Comparison of ENCODE assay signal across 8 cellular contexts in the genomic region with DNA sequence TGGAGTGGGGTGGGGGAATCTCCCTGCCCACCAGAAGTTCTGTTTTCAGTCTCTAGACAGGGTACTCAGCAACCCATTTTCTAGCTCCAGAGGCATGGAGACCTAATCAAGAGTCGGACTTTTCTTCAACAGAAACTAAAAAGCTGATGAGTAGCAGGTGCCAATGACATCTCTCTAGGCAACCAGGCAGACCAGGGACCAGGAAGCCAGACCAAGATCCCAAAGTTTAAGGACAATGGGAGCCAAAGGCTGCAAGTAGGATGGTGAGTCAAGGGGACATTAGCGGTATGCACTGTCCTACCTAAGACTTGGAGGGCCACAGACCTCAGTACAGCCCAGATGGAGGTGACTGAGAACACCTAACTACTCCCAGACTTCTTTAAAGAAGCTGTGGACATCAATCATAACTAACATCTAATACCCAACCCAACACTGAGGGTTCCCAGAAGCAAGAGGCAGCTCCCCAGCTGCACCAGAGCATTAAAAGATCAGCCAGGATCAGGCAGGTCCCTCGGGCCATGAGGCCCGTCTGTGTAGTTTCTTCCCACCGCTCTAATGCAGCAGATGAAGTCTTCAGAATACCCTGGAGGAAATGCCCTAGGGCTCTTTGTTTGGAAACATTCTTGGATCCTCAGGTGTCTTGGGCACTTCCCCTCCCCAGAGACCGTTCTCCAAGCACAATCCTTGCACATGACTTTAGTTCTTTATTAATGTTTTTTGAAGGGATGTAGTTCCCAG. TPM values are rescaled to one million over a fixed set of nuclear protein-coding genes. Genes with fewer than 3 reads are reported as not detected.
A peak's percentile ranks its signal among the peaks of the same experiment; 100 is the strongest.
DNase-seq lines count a peak whose midpoint lies in the region; ATAC-seq, FAIRE-seq and TF ChIP-seq lines count a peak whose summit lies in the region.

No MANE protein-coding gene starts in this region.

- 0 out of 2 replicates have a peak overlapping the region, but pooled peaks have one; percentile 57 for H3K18ac ChIP-seq in H1 (ENCODE audit: extremely low read depth, low read length)

- H3F3A ChIP-seq in neural progenitor cell (ENCODE audit: low read depth): peaks cover 3% of the 10 kb centered on the region

- TF ChIP-seq RAD21 in H1 (IDR thresholded peaks at IDR 0.05 in 1 of 2, conservative IDR thresholded peaks at IDR 0.05 in 1 of 2; ENCODE audit: low read depth in 2 of 2, low read length in 2 of 2): no peak

- peaks cover 9% of the 10 kb centered on the region for H3K23me2 ChIP-seq in H1 (ENCODE audit: low read depth, low read length)

- H4K5ac ChIP-seq in H1 (ENCODE audit: insufficient read length, low read depth, low read length): no peak overlapping the region

- no peak overlapping the region for H2BK20ac ChIP-seq in H1 (ENCODE audit: low read length)

- peaks cover 23% of the 10 kb centered on the region for H3K79me1 ChIP-seq in H1 (ENCODE audit: low read depth, low read length)

- DNase-seq in CD8-positive, alpha-beta T cell: no peak
- DNase-seq in NB4 (ENCODE audit: low read depth) (no peak), H1 (ENCODE audit: low read depth in 1 of 2, low spot score in 2 of 2) (no peak), neural progenitor cell (ENCODE audit: low spot score) (no peak), EL (no peak), activated gamma-delta T cell treated with Interleukin-2 at 50 U/mL for 16 hours (no peak)
- DNase-seq in activated effector memory CD4-positive, alpha-beta T cell treated with Interleukin-2 at 50 U/mL for 16 hours: no peak

- H3K27ac ChIP-seq in CD8-positive, alpha-beta T cell (ENCODE audit: low read depth, low read length): peak overlapping the region; percentile 60
- H3K27ac ChIP-seq in H1 (ENCODE audit: low read depth, low read length): peak overlapping the region; percentile 71; the same call in 1 of the 2 replicates
- no peak overlapping the region for H3K27ac ChIP-seq in neural progenitor cell

- H4K20me1 ChIP-seq in H1 (replicated peaks in 1 of 2; ENCODE audit: control insufficient read depth in 1 of 2, insufficient read depth in 2 of 2, low read length in 2 of 2): peaks cover 3 to 10% of the 10 kb centered on the region in 2 experiments
- peaks cover 41% of the 10 kb centered on the region for H4K20me1 ChIP-seq in neural progenitor cell (ENCODE audit: low read depth)

- H3K9me3 Mint-ChIP-seq in CD8-positive, alpha-beta T cell: no peaks in the 10 kb centered on the region
- H3K9me3 Mint-ChIP-seq in neural progenitor cell: no peaks in the 10 kb centered on the region

- TF ChIP-seq POLR2A in NB4 (IDR thresholded peaks at IDR 0.05; ENCODE audit: extremely low read depth, insufficient read length) (no peak), H1 (IDR thresholded peaks at IDR 0.05; ENCODE audit: control extremely low read depth in 1 of 2, low read depth in 2 of 2, low read length in 2 of 2) (no peak)

- POLR2A ChIA-PET in CD8-positive, alpha-beta T cell (lab: Charles Lee): interaction anchor here (0.6 to 1.9 kb wide), 5 partner anchors 44 to 188 kb away, joined by 3 to 8 read pairs (median 5); a partner anchor contains a TSS
- POLR2A ChIA-PET in H1 (lab: Charles Lee; ENCODE audit: partially characterized antibody): interaction anchor here (0.8 to 4.3 kb wide), 7 partner anchors 8 to 114 kb away, joined by 3 to 15 read pairs (median 5); a partner anchor contains a TSS

- CTCF ChIA-PET in CD8-positive, alpha-beta T cell (lab: Charles Lee): interaction anchor here (0.6 to 1.4 kb wide), 4 partner anchors 11 to 176 kb away, joined by 3 read pairs; no protein-coding TSS in a partner anchor
- CTCF ChIA-PET in H1 (lab: Charles Lee; ENCODE audit: partially characterized antibody): interaction anchor here (1.1 to 1.7 kb wide), 3 partner anchors 33 to 294 kb away, joined by 3 to 5 read pairs (median 4); a partner anchor contains a TSS

- no peak overlapping the region for H3K56ac ChIP-seq in H1 (replicated peaks; ENCODE audit: insufficient read length, low read depth, low read length)

- no peak overlapping the region for H3K14ac ChIP-seq in H1 (ENCODE audit: insufficient read length)

- no peak for ATAC-seq in CD8-positive, alpha-beta T cell
- ATAC-seq in HG02840 (IDR thresholded peaks at IDR 0.05; ENCODE audit: low FRiP score, unreplicated experiment): no peak

- H3K4me1 Mint-ChIP-seq in CD8-positive, alpha-beta T cell (ENCODE audit: low read depth): peaks cover 37% of the 10 kb centered on the region
- peaks cover 21% of the 10 kb centered on the region for H3K4me1 Mint-ChIP-seq in neural progenitor cell

- FAIRE-seq in H1 (lab: Jason Lieb, UNC): no peak

- WGBS in H1 (ENCODE audit: extremely low coverage in 1 of 2, insufficient coverage in 1 of 2, insufficient read length in 1 of 2, insufficient replicate concordance in 2 of 2, low coverage in 1 of 2, low lambda C conversion rate in 2 of 2, missing lambda C conversion rate in 1 of 2), 2 experiments: 42% methylated on average over 6 of the region's 6 CpGs; no CpG with 5 or more reads in 1 of the 2 experiments

- H3K9me3 ChIP-seq in CD8-positive, alpha-beta T cell (ENCODE audit: low read length): no peaks in the 10 kb centered on the region
- no peaks in the 10 kb centered on the region for H3K9me3 ChIP-seq in H1 (ENCODE audit: insufficient read depth in 2 of 2, low read depth in 1 of 2, low read length in 1 of 2)
- H3K9me3 ChIP-seq in neural progenitor cell (ENCODE audit: low read depth): no peaks in the 10 kb centered on the region

- peaks cover 36% of the 10 kb centered on the region for H3K36me3 Mint-ChIP-seq in CD8-positive, alpha-beta T cell
- H3K36me3 Mint-ChIP-seq in neural progenitor cell: peaks cover 7% of the 10 kb centered on the region

- H3K4me3 ChIP-seq in CD8-positive, alpha-beta T cell (ENCODE audit: low read depth, low read length): peak overlapping the region; percentile 92
- H3K4me3 ChIP-seq in NB4 (ENCODE audit: low read depth, low read length) (peak overlapping the region; percentile 95), H1 (ENCODE audit: extremely low read depth in 1 of 4, insufficient read depth in 2 of 4, low read depth in 3 of 4, low read length in 4 of 4) (peak overlapping the region; percentile 86 to 100 (median 94)), neural progenitor cell (peak overlapping the region; percentile 96)

- peaks cover 21% of the 10 kb centered on the region for H3K4me1 ChIP-seq in CD8-positive, alpha-beta T cell (ENCODE audit: insufficient read depth, low read length)
- H3K4me1 ChIP-seq in H1 (replicated peaks in 1 of 4; ENCODE audit: control insufficient read depth in 3 of 4, insufficient read depth in 4 of 4, low read length in 3 of 4) (peaks cover 0 to 11% (median 4%) of the 10 kb centered on the region in 4 experiments; a peak in 4 of 7 replicates), neural progenitor cell (peaks cover 7% of the 10 kb centered on the region)

- peaks cover 12% of the 10 kb centered on the region for H3K36me3 ChIP-seq in CD8-positive, alpha-beta T cell (ENCODE audit: insufficient read depth, low read length)
- H3K36me3 ChIP-seq in H1 (ENCODE audit: control insufficient read depth in 2 of 4, insufficient read depth in 4 of 4, low read length in 3 of 4) (peaks cover 5 to 20% (median 12%) of the 10 kb centered on the region in 4 experiments), neural progenitor cell (no peaks in the 10 kb centered on the region)

- peak overlapping the region; percentile 90 for H3K4me3 Mint-ChIP-seq in CD8-positive, alpha-beta T cell
- H3K4me3 Mint-ChIP-seq in neural progenitor cell: peak overlapping the region; percentile 95

- peak overlapping the region; percentile 98 for H3K4ac ChIP-seq in H1 (replicated peaks; ENCODE audit: insufficient read length, low read depth, low read length)

- no peaks in the 10 kb centered on the region for H3K27me3 ChIP-seq in CD8-positive, alpha-beta T cell (ENCODE audit: insufficient read depth, low read length)
- H3K27me3 ChIP-seq in H1 (replicated peaks in 1 of 4; ENCODE audit: control insufficient read depth in 3 of 4, extremely low read depth in 1 of 4, insufficient read depth in 3 of 4, low read length in 3 of 4) (peaks cover 0 to 3% (median 0%) of the 10 kb centered on the region in 4 experiments; a peak in 1 of 7 replicates), neural progenitor cell (peaks cover 19% of the 10 kb centered on the region)

- intact Hi-C loops in CD8-positive, alpha-beta T cell (cut with DNase I, micrococcal nuclease): no loop called here

- H2AK5ac ChIP-seq in H1 (ENCODE audit: low read depth, low read length): 0 out of 2 replicates have a peak overlapping the region, but pooled peaks have one; percentile 58

- H3K4me2 ChIP-seq in H1 (ENCODE audit: insufficient read depth in 1 of 2, low read depth in 2 of 2, low read length in 2 of 2) (peak overlapping the region; percentile 81 to 99), neural progenitor cell (peak overlapping the region; percentile 99)

- H2AFZ ChIP-seq in H1 (ENCODE audit: low read length): no peak overlapping the region
- H2AFZ ChIP-seq in neural progenitor cell (replicated peaks): no peak overlapping the region

- H3K27ac Mint-ChIP-seq in CD8-positive, alpha-beta T cell: peak overlapping the region; percentile 93
- H3K27ac Mint-ChIP-seq in neural progenitor cell: peak overlapping the region; percentile 50

- H3K9ac ChIP-seq in H1 (replicated peaks in 1 of 4; ENCODE audit: extremely low read depth in 1 of 4, low read depth in 3 of 4, low read length in 3 of 4): peak overlapping the region; percentile 75 to 89 (median 80)
- H3K9ac ChIP-seq in neural progenitor cell: peak overlapping the region; percentile 79

- no peak overlapping the region; the same call in 1 of the 2 replicates for H4K8ac ChIP-seq in H1 (ENCODE audit: extremely low read depth, insufficient read depth, low read length)

- H3K27me3 Mint-ChIP-seq in CD8-positive, alpha-beta T cell (ENCODE audit: low read depth): no peaks in the 10 kb centered on the region
- peaks cover 12% of the 10 kb centered on the region for H3K27me3 Mint-ChIP-seq in neural progenitor cell (ENCODE audit: insufficient read depth, low read depth)

- peaks cover 9 to 25% of the 10 kb centered on the region in 2 experiments; a peak in 3 of 4 replicates for H3K79me2 ChIP-seq in H1 (ENCODE audit: control insufficient read depth in 1 of 2, insufficient read depth in 2 of 2, low read length in 2 of 2)
- H3K79me2 ChIP-seq in neural progenitor cell (ENCODE audit: low read depth): peaks cover 18% of the 10 kb centered on the region

- no peak for TF ChIP-seq CTCF in CD8-positive, alpha-beta T cell (IDR thresholded peaks at IDR 0.05)
- TF ChIP-seq CTCF in NB4 (IDR thresholded peaks at IDR 0.05; ENCODE audit: low read depth, low read length) (no peak), H1 (IDR thresholded peaks at IDR 0.05; ENCODE audit: control extremely low read depth in 1 of 3, insufficient read depth in 1 of 3, low read depth in 1 of 3, low read length in 3 of 3) (no peak), neural progenitor cell (IDR thresholded peaks at IDR 0.05) (no peak)

- H4K91ac ChIP-seq in H1 (replicated peaks; ENCODE audit: insufficient read length, low read length): no peak overlapping the region

- TF ChIP-seq EP300 in H1 (IDR thresholded peaks at IDR 0.05; ENCODE audit: borderline replicate concordance in 1 of 2, low read depth in 2 of 2, low read length in 2 of 2): no peak

- no peak overlapping the region for H3K23ac ChIP-seq in H1 (ENCODE audit: insufficient read length)

- no peak overlapping the region for H2BK12ac ChIP-seq in H1 (ENCODE audit: low read depth, low read length)

- no peak overlapping the region for H2BK15ac ChIP-seq in H1 (ENCODE audit: low read length)

- H2BK120ac ChIP-seq in H1 (replicated peaks; ENCODE audit: low read depth, low read length): no peak overlapping the region

- H2BK5ac ChIP-seq in H1 (ENCODE audit: low read depth, low read length): no peak overlapping the region; the same call in 1 of the 2 replicates

RNA-seq across cellular contexts. Expression of a gene that starts 1.0 kb away (rescaled TPM):
- total RNA-seq in CD8-positive, alpha-beta T cell: 10 to 100 TPM; 15.6 to 15.9 TPM
- total RNA-seq in H1 (2021; fragmentation: NEBNext Ultra II Directional; extraction: Animal tissue kit (Norgen Biotek cat#: 25700)): 26.7 and 27.6 TPM in 2 replicates
- 57.4 and 70.7 TPM in 2 replicates for polyA plus RNA-seq in H1 (2011; rRNA removed)
- polyA plus RNA-seq in H1 (2011; cell fraction: cytosol; rRNA removed): 56.0 TPM
- polyA plus RNA-seq in H1 (2011; cell fraction: nucleus; rRNA removed): 49.3 TPM
- 19.0 to 33.3 TPM (median 30.0 TPM) in 4 replicates for polyA plus RNA-seq in H1 (2012, experiment 1 of 2)
- 30.3 TPM for polyA plus RNA-seq in H1 (2012, experiment 2 of 2)
- 22.3 TPM for polyA plus RNA-seq in H1 (2013, experiment 1 of 2)
- 20.5 TPM for polyA plus RNA-seq in H1 (2013, experiment 2 of 2)
- 58.9 and 67.1 TPM in 2 replicates for polyA minus RNA-seq in H1 (2011; rRNA and poly(A)+ RNA removed)
- 31.9 TPM for polyA minus RNA-seq in H1 (2011; cell fraction: cytosol; rRNA and poly(A)+ RNA removed)
- 58.1 TPM for polyA minus RNA-seq in H1 (2011; cell fraction: nucleus; rRNA and poly(A)+ RNA removed)
- 18.8 and 41.9 TPM in 2 replicates for total RNA-seq in neural progenitor cell (ENCODE audit: low replicate concordance)

RNA-seq across cellular contexts. Expression of a gene that starts 6.2 kb away (rescaled TPM):
- 1 to 10 TPM; 1.1 to 1.6 TPM for total RNA-seq in CD8-positive, alpha-beta T cell
- 15.8 and 18.1 TPM in 2 replicates for total RNA-seq in H1 (2021; fragmentation: NEBNext Ultra II Directional; extraction: Animal tissue kit (Norgen Biotek cat#: 25700))
- polyA plus RNA-seq in H1 (2011; rRNA removed): 20.9 and 21.3 TPM in 2 replicates
- 25.3 TPM for polyA plus RNA-seq in H1 (2011; cell fraction: cytosol; rRNA removed)
- 22.4 TPM for polyA plus RNA-seq in H1 (2011; cell fraction: nucleus; rRNA removed)
- 17.2 to 19.3 TPM (median 17.6 TPM) in 4 replicates for polyA plus RNA-seq in H1 (2012, experiment 1 of 2)
- polyA plus RNA-seq in H1 (2012, experiment 2 of 2): 19.4 TPM
- polyA plus RNA-seq in H1 (2013, experiment 1 of 2): 6.9 TPM
- 6.6 TPM for polyA plus RNA-seq in H1 (2013, experiment 2 of 2)
- polyA minus RNA-seq in H1 (2011; rRNA and poly(A)+ RNA removed): 15.4 and 17.4 TPM in 2 replicates
- 11.4 TPM for polyA minus RNA-seq in H1 (2011; cell fraction: cytosol; rRNA and poly(A)+ RNA removed)
- 19.8 TPM for polyA minus RNA-seq in H1 (2011; cell fraction: nucleus; rRNA and poly(A)+ RNA removed)
- total RNA-seq in neural progenitor cell (ENCODE audit: low replicate concordance): 14.8 and 45.1 TPM in 2 replicates

RNA-seq across cellular contexts. Expression of a gene that starts 32.3 kb away (rescaled TPM):
- total RNA-seq in CD8-positive, alpha-beta T cell: not detected
- 107 and 112 TPM in 2 replicates for total RNA-seq in H1 (2021; fragmentation: NEBNext Ultra II Directional; extraction: Animal tissue kit (Norgen Biotek cat#: 25700))
- polyA plus RNA-seq in H1 (2011; rRNA removed): 153 and 224 TPM in 2 replicates
- 124 TPM for polyA plus RNA-seq in H1 (2011; cell fraction: cytosol; rRNA removed)
- 1,121 TPM for polyA plus RNA-seq in H1 (2011; cell fraction: nucleus; rRNA removed)
- 112 to 172 TPM (median 163 TPM) in 4 replicates for polyA plus RNA-seq in H1 (2012, experiment 1 of 2)
- polyA plus RNA-seq in H1 (2012, experiment 2 of 2): 131 TPM
- polyA plus RNA-seq in H1 (2013, experiment 1 of 2): 221 TPM
- polyA plus RNA-seq in H1 (2013, experiment 2 of 2): 172 TPM
- 291 and 340 TPM in 2 replicates for polyA minus RNA-seq in H1 (2011; rRNA and poly(A)+ RNA removed)
- 78.2 TPM for polyA minus RNA-seq in H1 (2011; cell fraction: cytosol; rRNA and poly(A)+ RNA removed)
- polyA minus RNA-seq in H1 (2011; cell fraction: nucleus; rRNA and poly(A)+ RNA removed): 105 TPM
- 75.4 and 137 TPM in 2 replicates for total RNA-seq in neural progenitor cell (ENCODE audit: low replicate concordance)

RNA-seq across cellular contexts. Expression of a gene that starts 44.5 kb away (rescaled TPM):
- 10 to 100 TPM; 88.6 to 90.5 TPM for total RNA-seq in CD8-positive, alpha-beta T cell
- 64.9 and 65.8 TPM in 2 replicates for total RNA-seq in H1 (2021; fragmentation: NEBNext Ultra II Directional; extraction: Animal tissue kit (Norgen Biotek cat#: 25700))
- 46.4 and 59.2 TPM in 2 replicates for polyA plus RNA-seq in H1 (2011; rRNA removed)
- 54.8 TPM for polyA plus RNA-seq in H1 (2011; cell fraction: cytosol; rRNA removed)
- 176 TPM for polyA plus RNA-seq in H1 (2011; cell fraction: nucleus; rRNA removed)
- polyA plus RNA-seq in H1 (2012, experiment 1 of 2): 34.4 to 50.4 TPM (median 45.8 TPM) in 4 replicates
- polyA plus RNA-seq in H1 (2012, experiment 2 of 2): 46.4 TPM
- polyA plus RNA-seq in H1 (2013, experiment 1 of 2): 21.8 TPM
- polyA plus RNA-seq in H1 (2013, experiment 2 of 2): 20.5 TPM
- 121 and 123 TPM in 2 replicates for polyA minus RNA-seq in H1 (2011; rRNA and poly(A)+ RNA removed)
- 49.3 TPM for polyA minus RNA-seq in H1 (2011; cell fraction: cytosol; rRNA and poly(A)+ RNA removed)
- polyA minus RNA-seq in H1 (2011; cell fraction: nucleus; rRNA and poly(A)+ RNA removed): 43.4 TPM
- total RNA-seq in neural progenitor cell (ENCODE audit: low replicate concordance): 36.0 and 60.6 TPM in 2 replicates

Comparison
In these comparisons a context has a peak if more than half of its experiments do, and no peak if none do; other contexts are left out.
1. RNA of a gene that starts 32.3 kb away (total RNA-seq): 107 to 112 TPM in H1 and 75.4 to 137 TPM in neural progenitor cell; not detected in CD8-positive, alpha-beta T cell; every median in the first group is over 10 times any median in the second.
2. Peak in every context shown above with its lines, with median percentiles within 50 percentile points of each other: H3K4me3 ChIP-seq.